9 cellular contexts compared by ENCODE assay signal in genomic region chr2:225668606-225669266, GRCh38.
DNase-seq lines count a peak whose midpoint lies in the region; TF ChIP-seq lines count a peak whose summit lies in the region.
"Had no signal": no experiment of that assay in that cellular context is flagged by ENCODE, and none has a peak within 500 bp of the region (broad histone marks: within the 10 kb centered on the region; RNA-seq: fewer than 3 reads in every experiment).

No MANE protein-coding gene starts in this region.

- H3K9me3 ChIP-seq in PC-9 (ENCODE audit: insufficient read depth, low read depth) (no peaks in the 10 kb centered on the region), mesenchymal stem cell (ENCODE audit: control insufficient read depth, low read length) (no peaks in the 10 kb centered on the region)
- H3K9me3 ChIP-seq: SJSA1 had no signal

- H4K20me1 ChIP-seq in PC-9 (ENCODE audit: insufficient read depth): no peaks in the 10 kb centered on the region

- no peak overlapping the region for H4K8ac ChIP-seq in mesenchymal stem cell (ENCODE audit: low read length)

- H3K79me2 ChIP-seq in PC-9 (ENCODE audit: low read depth): no peaks in the 10 kb centered on the region

- no peaks in the 10 kb centered on the region for H3K36me3 ChIP-seq in PC-9 (ENCODE audit: low read depth)
- H3K36me3 ChIP-seq in mesenchymal stem cell (ENCODE audit: control insufficient read depth in 1 of 2, insufficient read depth in 2 of 2, low read depth in 1 of 2, low read length in 2 of 2): no peaks in the 10 kb centered on the region
- H3K36me3 ChIP-seq: SJSA1 had no signal

- no peak overlapping the region for H3K27ac ChIP-seq in PC-9
- no peak overlapping the region for H3K27ac ChIP-seq in mesenchymal stem cell (ENCODE audit: low read length, poor library complexity, severe bottlenecking)
- H3K27ac ChIP-seq: SJSA1 had no signal

- H2BK120ac ChIP-seq in mesenchymal stem cell (ENCODE audit: low read depth, low read length): no peak overlapping the region

- no peak overlapping the region for H3K4ac ChIP-seq in mesenchymal stem cell (ENCODE audit: low read depth in 1 of 2, low read length in 2 of 2)

- H3K9ac ChIP-seq in mesenchymal stem cell (ENCODE audit: low read length): peak overlapping the region; percentile 6

- TF ChIP-seq CTCF in AG04449 (IDR thresholded peaks at IDR 0.05; ENCODE audit: insufficient read depth, low read length, missing control alignments): peak; percentile 78
- peak; percentile 97 for TF ChIP-seq CTCF in PC-9 (conservative IDR thresholded peaks at IDR 0.05)

- no TSS peak for BruUV-seq in PC-9 (replicated peaks; lab: Mats Ljungman, UMichigan)

- H3K4me3 ChIP-seq in AG04449 (ENCODE audit: low read depth, low read length): no peak overlapping the region
- H3K4me3 ChIP-seq in Jurkat, Clone E6-1 (ENCODE audit: low read length): no peak overlapping the region
- H3K4me3 ChIP-seq in PC-9: no peak overlapping the region
- H3K4me3 ChIP-seq in mesenchymal stem cell (ENCODE audit: insufficient read depth in 1 of 2, low read depth in 1 of 2, low read length in 2 of 2): no peak overlapping the region
- H3K4me3 ChIP-seq: SJSA1 had no signal

- no peak overlapping the region for H3K23ac ChIP-seq in mesenchymal stem cell (ENCODE audit: low read length in 2 of 2)

- H3K27me3 ChIP-seq in PC-9 (ENCODE audit: insufficient read depth, low read depth): no peaks in the 10 kb centered on the region
- H3K27me3 ChIP-seq in mesenchymal stem cell (ENCODE audit: control insufficient read depth in 1 of 2, insufficient read depth in 1 of 2, low read length in 2 of 2): no peaks in the 10 kb centered on the region
- H3K27me3 ChIP-seq: SJSA1 had no signal

- no peak overlapping the region for H2BK5ac ChIP-seq in mesenchymal stem cell (ENCODE audit: low read depth, low read length, poor library complexity, severe bottlenecking)

- H2BK15ac ChIP-seq in mesenchymal stem cell (ENCODE audit: low read depth, poor library complexity, severe bottlenecking): no peak overlapping the region

- H3K14ac ChIP-seq in mesenchymal stem cell (ENCODE audit: low read length in 2 of 2): no peak overlapping the region

- WGBS in mesenchymal stem cell: 8% methylated on average over 1 of the region's 2 CpGs

- H2BK12ac ChIP-seq in mesenchymal stem cell (ENCODE audit: low read length in 2 of 2): no peak overlapping the region

- no peak overlapping the region for H3K4me2 ChIP-seq in PC-9
- H3K4me2 ChIP-seq in mesenchymal stem cell (ENCODE audit: low read length, poor library complexity, severe bottlenecking): no peak overlapping the region

- CTCF ChIA-PET in AG04449 (lab: Yijun Ruan, JAX) (interaction anchor here (0.7 to 1.8 kb wide), 28 partner anchors 8 to 1570 kb away, joined by 3 to 57 read pairs (median 4); partner anchors contain the start of gene IRS1), PC-9 (lab: Charles Lee) (interaction anchor here (0.7 to 1.0 kb wide), 2 partner anchors 10 to 1134 kb away, joined by 3 to 4 read pairs; no protein-coding TSS in a partner anchor)

- intact Hi-C loops in PC-9 (cut with micrococcal nuclease; ENCODE audit: unreplicated experiment): loop anchor here (5.0 kb wide), 1 partner anchor 1569 kb away; no protein-coding TSS in a partner anchor

- H3K4me1 ChIP-seq in PC-9 (replicated peaks; ENCODE audit: insufficient read depth) (no peaks in the 10 kb centered on the region), mesenchymal stem cell (ENCODE audit: control insufficient read depth, insufficient read depth, low read depth, low read length) (no peaks in the 10 kb centered on the region)
- H3K4me1 ChIP-seq: SJSA1 had no signal

- no peaks in the 10 kb centered on the region for H3K79me1 ChIP-seq in mesenchymal stem cell (replicated peaks; ENCODE audit: low read length, poor library complexity, severe bottlenecking)

- no peak overlapping the region for H3K18ac ChIP-seq in mesenchymal stem cell (ENCODE audit: low read depth in 1 of 2, low read length in 2 of 2)

- H4K91ac ChIP-seq in mesenchymal stem cell (ENCODE audit: low read length): no peak overlapping the region

- no peak overlapping the region for H2AFZ ChIP-seq in PC-9
- H2AFZ ChIP-seq in mesenchymal stem cell (ENCODE audit: low read depth, low read length): no peak overlapping the region

- no peak overlapping the region for H2AK5ac ChIP-seq in mesenchymal stem cell (ENCODE audit: low read length, severe bottlenecking)

- H3F3A ChIP-seq in PC-9 (ENCODE audit: insufficient read depth, low read depth): no peaks in the 10 kb centered on the region

- POLR2A ChIA-PET in AG04449 (lab: Yijun Ruan, JAX): no interaction called here
- POLR2A ChIA-PET in PC-9 (lab: Charles Lee; ENCODE audit: unreplicated experiment): interaction anchor here (0.6 to 0.7 kb wide), 2 partner anchors 54 to 1308 kb away, joined by 3 to 9 read pairs; no protein-coding TSS in a partner anchor

- no peaks in the 10 kb centered on the region for H3K9me2 ChIP-seq in PC-9 (ENCODE audit: insufficient read depth)

- DNase-seq in AG04449 (ENCODE audit: low read depth, low spot score) (peak; percentile 21), GM04504 (ENCODE audit: low read depth) (peak; percentile 44), H4 (ENCODE audit: low spot score) (peak; percentile 67), PC-9 (peak; percentile 38 to 65), dedifferentiated amniotic fluid mesenchymal stem cell (ENCODE audit: extremely low spot score) (peak; percentile 64), mesenchymal stem cell (peak; percentile 73), NK-92 (lab: John Stamatoyannopoulos, UW; ENCODE audit: unreplicated experiment) (no peak)
- DNase-seq in Jurkat, Clone E6-1 (ENCODE audit: low read depth, low spot score): peak; percentile 58
